In the genomic region with DNA sequence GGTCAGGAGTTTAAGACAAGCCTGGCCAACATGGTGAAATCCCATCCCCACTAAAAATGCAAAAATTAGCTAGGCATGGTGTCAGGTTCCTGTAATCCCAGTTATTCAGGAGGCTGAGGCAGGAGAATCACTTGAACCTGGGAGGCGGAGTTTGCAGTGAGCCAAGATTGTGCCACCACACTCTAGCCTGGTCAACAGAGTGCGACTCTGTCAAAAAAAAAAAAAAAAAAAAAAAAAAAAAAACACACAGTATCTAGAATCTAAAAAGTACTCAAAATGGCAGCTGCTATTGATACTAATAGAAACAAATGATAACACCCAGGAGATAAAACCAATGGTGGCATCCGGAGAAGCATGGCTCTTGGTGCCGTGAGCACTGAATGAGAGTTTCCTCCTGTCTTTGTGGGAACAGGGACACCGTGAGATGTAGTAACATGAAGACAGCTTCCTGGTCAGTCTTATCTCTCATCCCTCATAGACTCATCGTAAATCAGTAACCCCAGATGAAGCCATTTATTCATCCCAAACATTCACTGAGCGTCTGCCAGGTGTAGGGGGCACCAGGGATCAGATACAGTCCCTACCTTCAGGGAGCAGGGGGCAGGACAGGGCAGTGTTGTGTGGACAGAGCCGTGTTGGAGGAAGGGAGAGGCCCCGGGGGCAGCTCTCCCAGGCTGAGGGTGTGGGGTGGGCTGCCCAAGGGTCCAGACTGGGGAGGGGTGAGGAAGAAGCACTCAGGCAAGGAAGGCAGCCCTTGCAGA, we compare ENCODE assay signal across 17 cellular contexts.
DNase-seq lines count a peak whose midpoint lies in the region; ATAC-seq, FAIRE-seq and TF ChIP-seq lines count a peak whose summit lies in the region.
"Had no signal": no experiment of that assay in that cellular context is flagged by ENCODE, and none has a peak within 500 bp of the region (broad histone marks: within the 10 kb centered on the region; RNA-seq: fewer than 3 reads in every experiment).

No MANE protein-coding gene starts in this region.

- no TSS peak for BruUV-seq in HepG2 (replicated peaks; lab: Mats Ljungman, UMichigan)

- CTCF ChIA-PET in HepG2 (lab: Yijun Ruan, JAX; ENCODE audit: low intra/inter-chr PET ratio, low total read pairs): no interaction called here

- H3K4me3 ChIP-seq in HepG2 (replicated peaks in 1 of 3; ENCODE audit: insufficient read depth in 1 of 3, low read depth in 2 of 3, low read length in 3 of 3): no peak overlapping the region; a peak in 1 of 6 replicates

- no peak for TF ChIP-seq CTCF in HepG2 (CRISPR knock-in tag; IDR thresholded peaks at IDR 0.05)

- DNase-seq in activated naive CD4-positive, alpha-beta T cell (lab: John Stamatoyannopoulos, UW): no peak
- DNase-seq in T-helper 17 cell: no peak
- peak; percentile 68 for DNase-seq in HepG2 (ENCODE audit: low spot score)
- DNase-seq in substantia nigra (lab: John Stamatoyannopoulos, UW): no peak
- no peak for DNase-seq in SW 1271 (lab: John Stamatoyannopoulos, UW)
- DNase-seq in effector CD4-positive, alpha-beta T cell: no peak
- DNase-seq in NCI-H2107 treated with DMSO at 0.1 percent for 48 hours (lab: John Stamatoyannopoulos, UW; ENCODE audit: unreplicated experiment): no peak
- DNase-seq: activated B cell treated with CpG ODN at 0.5 μM for 24 hours, NCI-H1048, NCI-H774 had no signal

- no peaks in the 10 kb centered on the region for H3K9me3 ChIP-seq in T-helper 17 cell (ENCODE audit: control insufficient read depth, low read length, poor library complexity, severe bottlenecking)
- H3K9me3 ChIP-seq in HepG2 (ENCODE audit: low read length): no peaks in the 10 kb centered on the region

- peaks cover 72% of the 10 kb centered on the region for H3K4me1 ChIP-seq in HepG2 (ENCODE audit: insufficient read depth, low read length)

- no peak for FAIRE-seq in HepG2 (lab: Jason Lieb, UNC)
- FAIRE-seq: D721Med, G401.6, islet of Langerhans, urothelium cell line had no signal

- no peaks in the 10 kb centered on the region for H3K27me3 ChIP-seq in HepG2 (ENCODE audit: control insufficient read depth in 1 of 2, insufficient read depth in 2 of 2, low read length in 2 of 2)

- POLR2A ChIA-PET in HepG2 (lab: Yijun Ruan, JAX): interaction anchor here (1.1 to 2.7 kb wide), 9 partner anchors 14 to 287 kb away, joined by 3 to 41 read pairs (median 5); no protein-coding TSS in a partner anchor

- intact Hi-C loops in HepG2 (cut with micrococcal nuclease; ENCODE audit: unreplicated experiment): no loop called here

- H3K36me3 ChIP-seq in HepG2 (replicated peaks in 1 of 2; ENCODE audit: control insufficient read depth in 1 of 2, insufficient read depth in 2 of 2, low read length in 2 of 2): peaks cover 46 to 83% of the 10 kb centered on the region in 2 experiments

- peak overlapping the region; percentile 41 for H3K4me2 ChIP-seq in HepG2 (ENCODE audit: low read depth, low read length)

- no peak overlapping the region for H2AFZ ChIP-seq in HepG2 (ENCODE audit: low read length)

- TF ChIP-seq EP300 in HepG2 (IDR thresholded peaks at IDR 0.05; ENCODE audit: low read depth in 2 of 2, low read length in 2 of 2): no peak
- no peak for TF ChIP-seq EP300 in HepG2 (CRISPR knock-in tag; IDR thresholded peaks at IDR 0.05; ENCODE audit: borderline replicate concordance)

- no peak for TF ChIP-seq RAD21 in HepG2 (CRISPR knock-in tag; IDR thresholded peaks at IDR 0.05)

- H3K36me3 Mint-ChIP-seq in activated naive CD4-positive, alpha-beta T cell treated with anti-CD3 and anti-CD28 coated beads, Interleukin-2, amount 50 U/mL, for 24 hours: peaks cover 20% of the 10 kb centered on the region
- peaks cover 12% of the 10 kb centered on the region for H3K36me3 Mint-ChIP-seq in T-helper 17 cell (ENCODE audit: low read depth)

- no peaks in the 10 kb centered on the region; the same call in 1 of the 2 replicates for H4K20me1 ChIP-seq in HepG2 (ENCODE audit: insufficient read depth, low read length)

- H3K4me3 Mint-ChIP-seq in activated naive CD4-positive, alpha-beta T cell treated with anti-CD3 and anti-CD28 coated beads, Interleukin-2, amount 50 U/mL, for 24 hours: peak overlapping the region; percentile 56
- no peak overlapping the region for H3K4me3 Mint-ChIP-seq in T-helper 17 cell
- H3K4me3 Mint-ChIP-seq: activated B cell treated with CpG ODN at 0.5 μM for 24 hours, mesothelial cell of epicardium had no signal

- H3K79me2 ChIP-seq in HepG2 (ENCODE audit: insufficient read depth, low read length): peaks cover 7% of the 10 kb centered on the region

- ATAC-seq in T-helper 17 cell: no peak
- ATAC-seq in HepG2: peak; percentile 20

- no peak overlapping the region for H3K9ac ChIP-seq in HepG2 (ENCODE audit: insufficient read depth, low read depth, low read length)

- peak overlapping the region; percentile 59 for H3K27ac ChIP-seq in HepG2 (ENCODE audit: extremely low read length, insufficient read depth, low read length)
- peak overlapping the region; percentile 49 for H3K27ac ChIP-seq in substantia nigra (ENCODE audit: low read depth, low read length, poor library complexity, severe bottlenecking)

- H3K4me1 Mint-ChIP-seq in activated naive CD4-positive, alpha-beta T cell treated with anti-CD3 and anti-CD28 coated beads, Interleukin-2, amount 50 U/mL, for 24 hours: peaks cover 35% of the 10 kb centered on the region
- H3K4me1 Mint-ChIP-seq in T-helper 17 cell: peaks cover 21% of the 10 kb centered on the region
- H3K4me1 Mint-ChIP-seq: activated B cell treated with CpG ODN at 0.5 μM for 24 hours had no signal

- peak overlapping the region; percentile 86 for H3K27ac Mint-ChIP-seq in activated naive CD4-positive, alpha-beta T cell treated with anti-CD3 and anti-CD28 coated beads, Interleukin-2, amount 50 U/mL, for 24 hours
- peak overlapping the region; percentile 80 for H3K27ac Mint-ChIP-seq in T-helper 17 cell
- H3K27ac Mint-ChIP-seq: activated B cell treated with CpG ODN at 0.5 μM for 24 hours, mesothelial cell of epicardium had no signal

- H3K27me3 Mint-ChIP-seq in activated naive CD4-positive, alpha-beta T cell treated with anti-CD3 and anti-CD28 coated beads, Interleukin-2, amount 50 U/mL, for 24 hours: no peaks in the 10 kb centered on the region
- no peaks in the 10 kb centered on the region for H3K27me3 Mint-ChIP-seq in T-helper 17 cell
- H3K27me3 Mint-ChIP-seq: activated B cell treated with CpG ODN at 0.5 μM for 24 hours, T-cell had no signal

- H3K9me3 Mint-ChIP-seq in activated naive CD4-positive, alpha-beta T cell treated with anti-CD3 and anti-CD28 coated beads, Interleukin-2, amount 50 U/mL, for 24 hours: no peaks in the 10 kb centered on the region
- H3K9me3 Mint-ChIP-seq: activated B cell treated with CpG ODN at 0.5 μM for 24 hours, mesothelial cell of epicardium, T-cell had no signal

- TF ChIP-seq POLR2A in HepG2 (IDR thresholded peaks at IDR 0.05; ENCODE audit: insufficient read depth in 1 of 2, low read depth in 2 of 2, low read length in 2 of 2): no peak

- in situ Hi-C loops in HepG2 (cut with HindIII; ENCODE audit: extremely low pct_ligation_motif_present, low pct_unique_long_range_greater_than_20kb): no loop called here

- 43% methylated on average over 9 of the region's 9 CpGs for WGBS in HepG2 (ENCODE audit: low lambda C conversion rate)

TF ChIP-seq in HepG2, 621 proteins besides CTCF, POLR2A, EP300 and RAD21 (continues in another document):
- no peak for TF ChIP-seq IRF2 (CRISPR knock-in tag; IDR thresholded peaks at IDR 0.05)
- TF ChIP-seq NR2F1 (CRISPR knock-in tag; IDR thresholded peaks at IDR 0.05): no peak
- TF ChIP-seq, protein P1, sequence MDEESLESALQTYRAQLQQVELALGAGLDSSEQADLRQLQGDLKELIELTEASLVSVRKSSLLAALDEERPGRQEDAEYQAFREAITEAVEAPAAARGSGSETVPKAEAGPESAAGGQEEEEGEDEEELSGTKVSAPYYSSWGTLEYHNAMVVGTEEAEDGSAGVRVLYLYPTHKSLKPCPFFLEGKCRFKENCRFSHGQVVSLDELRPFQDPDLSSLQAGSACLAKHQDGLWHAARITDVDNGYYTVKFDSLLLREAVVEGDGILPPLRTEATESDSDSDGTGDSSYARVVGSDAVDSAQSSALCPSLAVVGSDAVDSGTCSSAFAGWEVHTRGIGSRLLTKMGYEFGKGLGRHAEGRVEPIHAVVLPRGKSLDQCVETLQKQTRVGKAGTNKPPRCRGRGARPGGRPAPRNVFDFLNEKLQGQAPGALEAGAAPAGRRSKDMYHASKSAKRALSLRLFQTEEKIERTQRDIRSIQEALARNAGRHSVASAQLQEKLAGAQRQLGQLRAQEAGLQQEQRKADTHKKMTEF (CRISPR knock-in tag; IDR thresholded peaks at IDR 0.05): no peak
- no peak for TF ChIP-seq DMTF1 (CRISPR knock-in tag; IDR thresholded peaks at IDR 0.05)
- no peak for TF ChIP-seq RBM22 (optimal IDR thresholded peaks at IDR 0.05; ENCODE audit: low read length)
- no peak for TF ChIP-seq ZNF557 (CRISPR knock-in tag; IDR thresholded peaks at IDR 0.05)
- TF ChIP-seq ZNF326 (CRISPR knock-in tag; IDR thresholded peaks at IDR 0.05; ENCODE audit: borderline replicate concordance): no peak
- TF ChIP-seq ZMYM3 (CRISPR knock-in tag; IDR thresholded peaks at IDR 0.05): peak; percentile 11; the same call in 1 of the 2 replicates
- 0 out of 2 replicates have a peak, but pooled peaks have one; percentile 13 for TF ChIP-seq CEBPG (CRISPR knock-in tag; IDR thresholded peaks at IDR 0.05)
